In the genomic region with DNA sequence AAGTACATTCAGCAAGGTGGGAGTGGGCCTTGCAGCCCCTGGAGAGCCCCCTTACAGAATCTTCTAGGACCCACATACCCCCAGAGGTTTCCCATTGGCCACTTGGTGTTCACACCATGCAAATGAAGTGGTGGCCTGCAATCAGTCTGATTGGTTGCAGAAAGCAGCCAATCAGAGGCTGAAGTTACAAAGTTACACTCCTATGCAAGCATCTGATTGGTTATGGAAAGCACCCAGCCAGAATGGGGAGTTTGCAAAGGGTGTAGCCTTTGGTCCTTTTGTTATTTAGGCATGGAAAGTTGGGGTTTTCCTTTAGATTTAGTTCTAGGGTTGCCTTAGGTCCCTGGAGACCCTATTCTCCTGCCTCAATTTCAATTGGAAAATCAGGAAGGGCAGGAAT, we compare ENCODE assay signal across 27 cellular contexts. TPM values are rescaled to one million over a fixed set of nuclear protein-coding genes. Genes with fewer than 3 reads are reported as not detected.
DNase-seq lines count a peak whose midpoint lies in the region; ATAC-seq, FAIRE-seq and TF ChIP-seq lines count a peak whose summit lies in the region.
"Had no signal": no experiment of that assay in that cellular context is flagged by ENCODE, and none has a peak within 500 bp of the region (broad histone marks: within the 10 kb centered on the region; RNA-seq: fewer than 3 reads in every experiment).

No MANE protein-coding gene starts in this region.

- TF ChIP-seq POLR2A in GM12891 (IDR thresholded peaks at IDR 0.05; ENCODE audit: low read depth, low read length) = no peak

- peaks cover 4% of the 10 kb centered on the region; the same call in 1 of the 2 replicates for H3K4me1 ChIP-seq in BE2C

- peak; percentile 34; the same call in 1 of the 2 replicates for ATAC-seq in WTC11
- ATAC-seq in naive B cell (ENCODE audit: low read depth in 2 of 2) = no peak
- ATAC-seq in HG02884 (IDR thresholded peaks at IDR 0.05; ENCODE audit: unreplicated experiment) = no peak
- ATAC-seq in HG03159 (IDR thresholded peaks at IDR 0.05; ENCODE audit: unreplicated experiment) = no peak
- ATAC-seq: effector memory CD8-positive, alpha-beta T cell; GM23338; lower lobe of right lung; sciatic nerve had no signal

- no peak overlapping the region for H3K4me3 Mint-ChIP-seq in WTC11
- H3K4me3 Mint-ChIP-seq in naive B cell = peak overlapping the region in 5 of 8 donors; percentile 0 to 66 (median 18)
- H3K4me3 Mint-ChIP-seq: activated CD4-positive, alpha-beta T cell treated with anti-CD3 and anti-CD28 coated beads, Interleukin-2, amount 10 ng/mL, durations not matched to agents 7 days and 5 days; effector memory CD8-positive, alpha-beta T cell; GM23338; HFFc6 had no signal

- no peak overlapping the region for H3K4me3 ChIP-seq in BE2C (ENCODE audit: low read depth, low read length)
- H3K4me3 ChIP-seq: GM23338, lower lobe of right lung, MG63 had no signal

- no peaks in the 10 kb centered on the region for H3K9me3 ChIP-seq in BE2C
- H3K9me3 ChIP-seq: lower lobe of right lung, MG63 had no signal

- H3K27me3 ChIP-seq in BE2C = no peaks in the 10 kb centered on the region
- H3K27me3 ChIP-seq: MG63 had no signal

- H3K9me3 Mint-ChIP-seq in WTC11 = peaks cover 12% of the 10 kb centered on the region
- peaks cover 0 to 3% (median 0%) of the 10 kb centered on the region in 7 donors for H3K9me3 Mint-ChIP-seq in naive B cell
- H3K9me3 Mint-ChIP-seq: activated CD4-positive, alpha-beta T cell treated with anti-CD3 and anti-CD28 coated beads, Interleukin-2, amount 10 ng/mL, durations not matched to agents 7 days and 5 days; effector memory CD8-positive, alpha-beta T cell; GM23338; HFFc6 had no signal

- CTCF ChIA-PET in WTC11 (lab: Charles Lee) = no interaction called here

- H3K36me3 Mint-ChIP-seq in WTC11 (peaks cover 3% of the 10 kb centered on the region; the same call in 1 of the 2 replicates), naive B cell (peaks cover 0 to 19% of the 10 kb centered on the region in 2 donors)

- H3K4me1 Mint-ChIP-seq in WTC11 (peaks cover 3% of the 10 kb centered on the region), naive B cell (peaks cover 44 to 64% (median 44%) of the 10 kb centered on the region in 3 donors)
- H3K4me1 Mint-ChIP-seq: GM23338 had no signal

- H3K36me3 ChIP-seq in BE2C = no peaks in the 10 kb centered on the region
- H3K36me3 ChIP-seq: lower lobe of right lung, MG63 had no signal

- no peaks in the 10 kb centered on the region for H3K27me3 Mint-ChIP-seq in WTC11 (ENCODE audit: low read depth)
- H3K27me3 Mint-ChIP-seq in naive B cell = no peaks in the 10 kb centered on the region
- H3K27me3 Mint-ChIP-seq: activated CD4-positive, alpha-beta T cell treated with anti-CD3 and anti-CD28 coated beads, Interleukin-2, amount 10 ng/mL, durations not matched to agents 7 days and 5 days; effector memory CD8-positive, alpha-beta T cell had no signal

- POLR2A ChIA-PET in WTC11 (lab: Charles Lee) = no interaction called here

- TF ChIP-seq CTCF in BE2C (IDR thresholded peaks at IDR 0.05; ENCODE audit: low read depth, low read length) (no peak), WTC11 (IDR thresholded peaks at IDR 0.05) (no peak)

- DNase-seq in BE2C = peak; percentile 14
- no peak for DNase-seq in GM12891 (ENCODE audit: insufficient read length, low spot score)
- no peak for DNase-seq in WTC11 (ENCODE audit: low spot score)
- DNase-seq in naive B cell = no peak
- DNase-seq in NCI-H774 (lab: John Stamatoyannopoulos, UW) = no peak
- DNase-seq in NCI-H2227 (lab: John Stamatoyannopoulos, UW; ENCODE audit: unreplicated experiment) = no peak
- DNase-seq: activated CD4-positive, alpha-beta T cell treated with anti-CD3 and anti-CD28 coated beads, Interleukin-2, amount 10 ng/mL, durations not matched to agents 7 days and 5 days; activated naive CD4-positive, alpha-beta T cell treated with anti-CD3 and anti-CD28 coated beads, Interleukin-2, amount 50 U/mL, for 16 hours; amygdala; cortex of kidney; effector memory CD8-positive, alpha-beta T cell; head of caudate nucleus; HFFc6; lower lobe of right lung; MG63; NCI-H2029; NCI-H2227 treated with DMSO at 0.1 percent for 48 hours; posterior cingulate gyrus; stimulated activated CD4-positive, alpha-beta T cell treated with anti-CD3 and anti-CD28 coated beads, Interleukin-12 subunit alpha, Interleukin-12 subunit beta, amount 100 ng/mL, for 4 hours; stimulated activated CD4-positive, alpha-beta T cell treated with anti-CD3 and anti-CD28 coated beads, Interleukin-4, amount 100 ng/mL, for 1 hour; T-helper 9 cell; WERI-Rb-1 had no signal

- peak; percentile 71 for FAIRE-seq in GM12891 (lab: Jason Lieb, UNC)
- FAIRE-seq: bronchial epithelial cell had no signal

- H3K27ac Mint-ChIP-seq in WTC11 (no peak overlapping the region), naive B cell (peak overlapping the region in 3 of 6 donors; percentile 54 to 94 (median 74))
- H3K27ac Mint-ChIP-seq: activated CD4-positive, alpha-beta T cell treated with anti-CD3 and anti-CD28 coated beads, Interleukin-2, amount 10 ng/mL, durations not matched to agents 7 days and 5 days; GM23338; HFFc6 had no signal

TF ChIP-seq in GM12891, 5 proteins besides CTCF, POLR2A, EP300 and RAD21:
- TF ChIP-seq POU2F2 (IDR thresholded peaks at IDR 0.05; ENCODE audit: low read depth, low read length) (no peak; the same call in 1 of the 2 replicates), SPI1 (IDR thresholded peaks at IDR 0.05; ENCODE audit: low read depth, low read length) (no peak), PAX5 (IDR thresholded peaks at IDR 0.05; ENCODE audit: insufficient read depth, low read length, severe bottlenecking) (no peak), TAF1 (IDR thresholded peaks at IDR 0.05; ENCODE audit: low read depth, low read length) (no peak), POLR2AphosphoS5 (IDR thresholded peaks at IDR 0.05; ENCODE audit: low read depth, low read length) (no peak)

TF ChIP-seq in WTC11, 78 proteins besides CTCF, POLR2A, EP300 and RAD21:
- TF ChIP-seq ZSCAN18 (CRISPR knock-in tag; IDR thresholded peaks at IDR 0.05) (no peak), JUN (CRISPR knock-in tag; IDR thresholded peaks at IDR 0.05) (no peak)

RNA-seq across cellular contexts. Expression of gene UVRAG, which starts 34.9 kb away (rescaled TPM):
- 14.3 TPM for polyA plus RNA-seq in BE2C (2012; ENCODE audit: insufficient read depth, insufficient read length, low read depth)
- polyA plus RNA-seq in GM12891 (2012; ENCODE audit: low read depth, missing spikeins) = 26.7 TPM
- 10.9 to 14.5 TPM (median 12.3 TPM) in 3 replicates for total RNA-seq in WTC11 (2021)
- polyA plus RNA-seq in naive B cell (ENCODE audit: low read depth in 6 of 6) = 10 to 100 TPM; 39.6 to 94.0 (median 70.8) TPM
